In the genomic region with DNA sequence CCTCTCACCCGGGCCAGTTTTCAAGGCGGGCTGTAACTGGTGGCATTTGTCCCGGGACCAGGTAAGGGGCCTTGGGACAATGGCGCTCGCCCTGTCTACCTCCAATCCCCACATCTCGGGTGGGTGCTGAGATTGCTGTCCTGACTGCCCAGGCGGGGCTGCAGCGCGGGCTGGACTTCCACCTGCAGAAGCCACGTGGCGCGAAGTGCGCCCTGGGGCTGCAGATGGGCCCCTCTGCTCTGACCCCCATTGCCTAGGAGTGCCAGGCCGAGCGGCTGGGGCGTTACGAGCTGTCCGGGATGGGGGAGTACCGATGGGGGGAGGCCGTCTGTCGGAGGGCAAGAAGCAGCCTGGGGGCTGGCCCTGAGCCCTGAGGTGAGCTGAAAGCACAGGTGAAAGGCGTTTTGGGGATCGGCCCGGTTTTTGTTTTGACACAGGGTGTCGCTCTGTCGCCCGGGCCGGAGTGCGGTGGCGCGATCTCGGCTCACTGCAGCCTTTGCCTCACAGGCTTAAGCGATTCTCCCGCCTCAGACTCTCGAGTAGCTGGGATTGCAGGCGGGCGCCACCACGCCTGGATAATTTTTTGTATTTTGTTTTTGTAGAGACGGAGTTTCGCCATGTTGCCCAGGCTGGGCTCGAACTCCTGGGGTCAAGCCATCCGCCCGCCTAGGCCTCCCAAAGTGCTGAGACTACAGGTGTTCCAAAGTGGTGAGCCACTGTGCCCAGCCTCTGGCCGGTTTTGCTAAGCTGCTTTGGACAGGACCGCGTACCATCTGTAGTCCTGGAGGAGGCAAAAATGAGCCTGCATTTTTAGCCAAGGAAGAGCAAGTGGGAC, we compare ENCODE assay signal across 8 cellular contexts.
DNase-seq lines count a peak whose midpoint lies in the region; ATAC-seq and TF ChIP-seq lines count a peak whose summit lies in the region.

Gene SFXN2 (plus strand): TSS at position 16 of the 835 bp plus-strand sequence. CDS start 12,001 bp downstream, outside the sequence.

- ATAC-seq in GM18858 (IDR thresholded peaks at IDR 0.05; ENCODE audit: unreplicated experiment) (peak; percentile 3), HG03175 (IDR thresholded peaks at IDR 0.05; ENCODE audit: unreplicated experiment) (peak; percentile 23)
- ATAC-seq in stimulated activated naive CD8-positive, alpha-beta T cell treated with anti-CD3 and anti-CD28 coated beads, Interleukin-15, Interleukin-2, amounts not matched to agents 100 U/mL and 50 U/mL, for 24 hours, result peak; percentile 4

- H3K9me3 ChIP-seq in mucosa of stomach (ENCODE audit: control insufficient read depth, low read length), result no peaks in the 10 kb centered on the region

- CTCF ChIA-PET in AG04449 (lab: Yijun Ruan, JAX), result interaction anchor here (1.2 to 7.0 kb wide), 6 partner anchors 10 to 187 kb away, joined by 4 to 66 read pairs (median 7); no protein-coding TSS in a partner anchor

- no peak for TF ChIP-seq CTCF in AG04449 (IDR thresholded peaks at IDR 0.05; ENCODE audit: insufficient read depth, low read length, missing control alignments)

- H3K9ac ChIP-seq in mucosa of stomach (ENCODE audit: low read length), result peak within 1 kb of the TSS; percentile 78

- POLR2A ChIA-PET in AG04449 (lab: Yijun Ruan, JAX), result interaction anchor here (1.0 to 1.9 kb wide), 7 partner anchors 12 to 203 kb away, joined by 3 to 14 read pairs (median 8); partner anchors contain the start of genes CNNM2 and TRIM8

- H3K36me3 ChIP-seq in mucosa of stomach (ENCODE audit: control insufficient read depth, insufficient read depth, low read length), result no peaks in the 10 kb centered on the region

- no peaks in the 10 kb centered on the region for H3K27me3 ChIP-seq in mucosa of stomach (ENCODE audit: control insufficient read depth, insufficient read depth, low read length)

- H3K4me3 ChIP-seq in AG04449 (ENCODE audit: low read depth, low read length), result peak within 1 kb of the TSS; percentile 93
- peak within 1 kb of the TSS; percentile 98 for H3K4me3 ChIP-seq in mucosa of stomach (ENCODE audit: low read length)

- DNase-seq in AG04449 (ENCODE audit: low read depth, low spot score) (no peak), T-helper 2 cell (peak in 4 of 5 experiments; percentile 16 to 70 (median 32)), pons (ENCODE audit: low spot score) (no peak)
- peak; percentile 50 for DNase-seq in central memory CD4-positive, alpha-beta T cell
- DNase-seq in stimulated activated naive CD8-positive, alpha-beta T cell treated with anti-CD3 and anti-CD28 coated beads, Interleukin-15, Interleukin-2, amounts not matched to agents 100 U/mL and 50 U/mL, for 24 hours, result peak; percentile 60

- H3K4me1 ChIP-seq in mucosa of stomach (ENCODE audit: control insufficient read depth, insufficient read depth, low read length), result peaks cover 10% of the 10 kb centered on the region

Comparison
In these comparisons a context has a peak if more than half of its experiments do, and no peak if none do; other contexts are left out.
1. DNase-seq: peak in T-helper 2 cell (4 of 5), central memory CD4-positive, alpha-beta T cell (single experiment) and stimulated activated naive CD8-positive, alpha-beta T cell treated with anti-CD3 and anti-CD28 coated beads, Interleukin-15, Interleukin-2, amounts not matched to agents 100 U/mL and 50 U/mL, for 24 hours (single experiment); none in AG04449 (single experiment) and pons (single experiment).
2. Peak in every context shown above with its lines, with median percentiles within 50 percentile points of each other: ATAC-seq.